Comparison of ENCODE assay signal across 14 cellular contexts in the genomic region with DNA sequence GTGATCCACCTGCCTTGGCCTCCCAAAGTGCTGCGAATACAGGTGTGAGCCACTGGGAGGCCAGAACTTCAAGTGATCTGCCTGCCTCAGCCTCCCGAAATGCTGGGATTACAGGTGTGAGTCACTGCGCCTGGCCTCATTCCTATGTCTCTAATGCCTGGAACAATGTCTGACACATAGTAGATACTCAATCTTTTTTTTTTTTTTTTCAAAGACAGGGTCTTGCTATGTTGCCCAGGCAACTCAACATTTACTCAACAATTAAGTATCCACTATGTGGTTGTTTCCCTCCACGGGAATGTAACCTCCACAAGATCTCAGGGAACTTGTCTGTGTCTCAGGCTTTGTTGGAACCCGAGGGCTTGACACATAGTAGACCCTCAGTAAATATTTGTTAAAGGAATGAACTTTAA. TPM values are rescaled to one million over a fixed set of nuclear protein-coding genes. Genes with fewer than 3 reads are reported as not detected.
A peak's percentile ranks its signal among the peaks of the same experiment; 100 is the strongest.
DNase-seq lines count a peak whose midpoint lies in the region; ATAC-seq and TF ChIP-seq lines count a peak whose summit lies in the region.
"Had no signal": no experiment of that assay in that cellular context is flagged by ENCODE, and none has a peak within 500 bp of the region (broad histone marks: within the 10 kb centered on the region; RNA-seq: fewer than 3 reads in every experiment).

No MANE protein-coding gene starts in this region.

- H3K36me3 ChIP-seq in HUES6 (ENCODE audit: control insufficient read depth, insufficient read depth, low read length) (no peaks in the 10 kb centered on the region), mammary epithelial cell (ENCODE audit: insufficient read depth, low read length) (no peaks in the 10 kb centered on the region), kidney epithelial cell (ENCODE audit: control insufficient read depth, insufficient read depth, low read length) (no peaks in the 10 kb centered on the region)

- H2AFZ ChIP-seq in mammary epithelial cell (ENCODE audit: low read depth, low read length) = no peak overlapping the region

- H3K9me3 ChIP-seq in HUES6 (ENCODE audit: control insufficient read depth, insufficient read depth, low read depth, low read length) (no peaks in the 10 kb centered on the region), mammary epithelial cell (replicated peaks; ENCODE audit: insufficient read depth, low read length) (peaks cover 5% of the 10 kb centered on the region)

- no peaks in the 10 kb centered on the region for H4K20me1 ChIP-seq in mammary epithelial cell (ENCODE audit: insufficient read depth, low read length)

- 75% methylated on average over 5 of the region's 5 CpGs for WGBS in mammary epithelial cell (ENCODE audit: low coverage, missing lambda C conversion rate)

- H3K79me2 ChIP-seq in mammary epithelial cell (ENCODE audit: insufficient read depth, low read length) = peaks cover 18% of the 10 kb centered on the region

- in situ Hi-C loops in mammary epithelial cell (cut with MboI; ENCODE audit: low sequenced_read_pairs in 2 of 2) = loop anchor here in 1 of 2 donors (10.0 kb wide), 1 partner anchor 175 kb away; a partner anchor contains a TSS

- no peak overlapping the region for H3K4me2 ChIP-seq in mammary epithelial cell (ENCODE audit: insufficient read depth, low read depth, low read length)

- intact Hi-C loops in mammary epithelial cell (cut with micrococcal nuclease) = no loop called here

- no TSS peak for BruUV-seq in mammary epithelial cell (replicated peaks; lab: Mats Ljungman, UMichigan)

- H3K9ac ChIP-seq in HUES6 (ENCODE audit: low read length) (peak overlapping the region; percentile 19), mammary epithelial cell (ENCODE audit: insufficient read depth, low read length) (no peak overlapping the region)

- H3K27me3 ChIP-seq in HUES6 (ENCODE audit: control insufficient read depth, insufficient read depth, low read length) (no peaks in the 10 kb centered on the region), mammary epithelial cell (ENCODE audit: insufficient read depth, low read length) (no peaks in the 10 kb centered on the region), kidney epithelial cell (ENCODE audit: control insufficient read depth, insufficient read depth, low read length) (no peaks in the 10 kb centered on the region)

- TF ChIP-seq CTCF in mammary epithelial cell (conservative IDR thresholded peaks at IDR 0.05 in 1 of 2, IDR thresholded peaks at IDR 0.05 in 1 of 2; ENCODE audit: extremely low read depth in 1 of 2, insufficient read depth in 1 of 2, low read depth in 1 of 2, low read length in 2 of 2) = peak; percentile 10 to 18
- no peak for TF ChIP-seq CTCF in kidney epithelial cell (IDR thresholded peaks at IDR 0.05; ENCODE audit: insufficient read depth, low read length, poor library complexity, severe bottlenecking)

- ATAC-seq in GM18511 (IDR thresholded peaks at IDR 0.05; ENCODE audit: unreplicated experiment) = no peak
- ATAC-seq: activated T-cell treated with anti-CD3 and anti-CD28 coated beads, Interleukin-2, amount 50 U/mL, for 72 hours; natural killer cell had no signal

- H3K27ac ChIP-seq in HUES6 (ENCODE audit: low read depth, low read length) (no peak overlapping the region), mammary epithelial cell (ENCODE audit: insufficient read depth, low read depth, low read length) (peak overlapping the region; percentile 43)
- H3K27ac ChIP-seq: C4-2B, VCaP had no signal

- peak; percentile 36 for DNase-seq in AG08396 (ENCODE audit: low spot score)
- peak; percentile 76 for DNase-seq in mammary epithelial cell
- peak; percentile 65 for DNase-seq in kidney epithelial cell (ENCODE audit: low read depth)
- DNase-seq in D341Med (ENCODE audit: low spot score) = no peak
- no peak for DNase-seq in NCI-H526 treated with DMSO at 0.1 percent for 48 hours (lab: John Stamatoyannopoulos, UW)
- no peak for DNase-seq in NCI-H2171 (lab: John Stamatoyannopoulos, UW)
- DNase-seq: activated T-cell treated with anti-CD3 and anti-CD28 coated beads, Interleukin-2, amount 50 U/mL, for 72 hours; natural killer cell; NCI-H1436; RPMI8226 had no signal

- CTCF ChIA-PET in mammary epithelial cell (lab: Charles Lee; ENCODE audit: low non-redundant PET) = no interaction called here

- no peak overlapping the region for H3K4me3 ChIP-seq in HUES6 (ENCODE audit: low read depth, low read length)
- H3K4me3 ChIP-seq in mammary epithelial cell (replicated peaks in 1 of 3; ENCODE audit: insufficient read depth in 1 of 3, low read depth in 2 of 3, low read length in 3 of 3) = no peak overlapping the region
- no peak overlapping the region for H3K4me3 ChIP-seq in kidney epithelial cell (ENCODE audit: low read depth, low read length)

- H3K4me1 ChIP-seq in HUES6 (ENCODE audit: control insufficient read depth, insufficient read depth, low read length) (peaks cover 3% of the 10 kb centered on the region; the same call in 1 of the 2 replicates), mammary epithelial cell (ENCODE audit: insufficient read depth, low read length) (peaks cover 10% of the 10 kb centered on the region)

- dilution Hi-C loops in mammary epithelial cell (cut with HindIII; ENCODE audit: low sequenced_read_pairs) = no loop called here

RNA-seq across cellular contexts. Expression of a gene that starts 3.1 kb away (rescaled TPM):
- 10 to 100 TPM; 15.8 to 19.5 TPM for total RNA-seq in mammary epithelial cell
- polyA plus RNA-seq in mammary epithelial cell = 10.6 TPM
- polyA minus RNA-seq in mammary epithelial cell = 33.7 TPM
- total RNA-seq in kidney epithelial cell = 8.8 and 8.9 TPM in 2 replicates

RNA-seq across cellular contexts. Expression of a gene that starts 40.0 kb away (rescaled TPM):
- total RNA-seq in mammary epithelial cell = not detected
- 0.01 TPM for polyA plus RNA-seq in mammary epithelial cell
- polyA minus RNA-seq in mammary epithelial cell = not detected
- 0.89 and 1.3 TPM in 2 replicates for total RNA-seq in kidney epithelial cell

Comparison
In these comparisons a context has a peak if more than half of its experiments do, and no peak if none do; other contexts are left out.
1. DNase-seq: peak in AG08396 (single experiment), mammary epithelial cell (single experiment) and kidney epithelial cell (single experiment); none in D341Med (single experiment), NCI-H526 treated with DMSO at 0.1 percent for 48 hours (single experiment) and NCI-H2171 (single experiment).